ENCODE assay signal across 15 cellular contexts in the genomic region with DNA sequence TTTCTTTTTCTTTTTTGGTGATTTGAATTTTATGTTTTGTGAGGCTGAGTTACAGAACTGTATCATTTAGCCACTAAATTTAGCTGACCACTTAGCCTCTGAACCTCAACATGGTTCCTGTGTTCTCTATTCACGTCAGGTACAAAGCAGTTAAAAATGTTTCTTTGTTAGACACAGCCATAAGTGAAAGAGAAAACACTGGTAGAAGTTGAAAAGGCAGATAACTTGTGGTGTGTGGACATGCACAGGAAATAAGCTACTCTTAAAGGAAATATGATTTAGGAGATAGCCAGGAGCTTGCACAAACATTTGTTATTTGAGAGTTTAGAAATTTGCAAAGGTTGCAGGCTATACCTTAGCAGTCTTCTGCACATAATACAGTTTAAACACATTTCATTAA.
DNase-seq lines count a peak whose midpoint lies in the region; ATAC-seq and TF ChIP-seq lines count a peak whose summit lies in the region.
"Had no signal": no experiment of that assay in that cellular context is flagged by ENCODE, and none has a peak within 500 bp of the region (broad histone marks: within the 10 kb centered on the region; RNA-seq: fewer than 3 reads in every experiment).

No MANE protein-coding gene starts in this region.

- no peak for TF ChIP-seq CTCF in natural killer cell (IDR thresholded peaks at IDR 0.05)
- no peak for TF ChIP-seq CTCF in thyroid gland (IDR thresholded peaks at IDR 0.05)

- H3K9me3 Mint-ChIP-seq in activated CD8-positive, alpha-beta memory T cell treated with anti-CD3 and anti-CD28 coated beads, Interleukin-2, amount 10 ng/mL, durations not matched to agents 7 days and 5 days (ENCODE audit: low read depth) = no peaks in the 10 kb centered on the region
- peaks cover 3% of the 10 kb centered on the region for H3K9me3 Mint-ChIP-seq in T-helper 2 cell treated with Interferon-gamma antibody and Interleukin-4, amounts not matched to agents 5 μg/mL and 100 μg/mL, for 36 hours
- no peaks in the 10 kb centered on the region for H3K9me3 Mint-ChIP-seq in natural killer cell

- intact Hi-C loops in natural killer cell (cut with micrococcal nuclease) = no loop called here
- intact Hi-C loops in thyroid gland (cut with DNase I) = no loop called here

- no peak for DNase-seq in activated CD8-positive, alpha-beta memory T cell treated with anti-CD3 and anti-CD28 coated beads, Interleukin-2, amount 10 ng/mL, durations not matched to agents 7 days and 5 days
- no peak for DNase-seq in activated CD8-positive, alpha-beta memory T cell treated with anti-CD3 and anti-CD28 coated beads, Interleukin-2, amount 50 U/mL, for 4 hours
- no peak for DNase-seq in T-helper 2 cell treated with Interferon-gamma antibody and Interleukin-4, amounts not matched to agents 5 μg/mL and 100 μg/mL, for 36 hours (ENCODE audit: low spot score)
- DNase-seq in natural killer cell (no peak), thyroid gland (no peak), UCSD-AML1 (lab: John Stamatoyannopoulos, UW; ENCODE audit: unreplicated experiment) (no peak)
- DNase-seq: activated CD4-positive, alpha-beta T cell treated with anti-CD3 and anti-CD28 coated beads for 1 hour; activated naive CD4-positive, alpha-beta T cell; gastrocnemius medialis; NCI-H1417 treated with DMSO at 0.1 percent for 48 hours; NCI-H524 treated with DMSO at 0.1 percent for 48 hours; nephron progenitor cell; testis had no signal

- no peaks in the 10 kb centered on the region for H3K27me3 ChIP-seq in thyroid gland
- H3K27me3 ChIP-seq: gastrocnemius medialis, testis had no signal

- H3K27me3 Mint-ChIP-seq in activated CD8-positive, alpha-beta memory T cell treated with anti-CD3 and anti-CD28 coated beads, Interleukin-2, amount 10 ng/mL, durations not matched to agents 7 days and 5 days = no peaks in the 10 kb centered on the region
- peaks cover under 1% of the 10 kb centered on the region for H3K27me3 Mint-ChIP-seq in T-helper 2 cell treated with Interferon-gamma antibody and Interleukin-4, amounts not matched to agents 5 μg/mL and 100 μg/mL, for 36 hours (ENCODE audit: low read depth)
- H3K27me3 Mint-ChIP-seq in natural killer cell (ENCODE audit: low read depth in 2 of 2) = peaks cover 0 to 6% of the 10 kb centered on the region in 2 donors

- no peak for TF ChIP-seq POLR2A in thyroid gland (IDR thresholded peaks at IDR 0.05)

- CTCF ChIA-PET in activated CD8-positive, alpha-beta memory T cell treated with anti-CD3 and anti-CD28 coated beads, Interleukin-2, amount 10 ng/mL, durations not matched to agents 7 days and 5 days (lab: Charles Lee) = interaction anchor here (1.0 to 1.8 kb wide), 4 partner anchors 13 to 184 kb away, joined by 3 to 11 read pairs (median 7); no protein-coding TSS in a partner anchor

- no peaks in the 10 kb centered on the region for H3K9me3 ChIP-seq in thyroid gland
- H3K9me3 ChIP-seq: gastrocnemius medialis, testis had no signal

- peak; percentile 79 for ATAC-seq in activated CD8-positive, alpha-beta memory T cell treated with anti-CD3 and anti-CD28 coated beads, Interleukin-2, amount 10 ng/mL, durations not matched to agents 7 days and 5 days
- ATAC-seq in HG02610 (IDR thresholded peaks at IDR 0.05; ENCODE audit: unreplicated experiment) (peak; percentile 49), natural killer cell (peak; percentile 28 to 67 (median 61)), HG03342 (IDR thresholded peaks at IDR 0.05; ENCODE audit: unreplicated experiment) (no peak)
- ATAC-seq: gastrocnemius medialis had no signal

- no peak overlapping the region for H3K4me3 ChIP-seq in thyroid gland (replicated peaks in 1 of 3)
- H3K4me3 ChIP-seq: gastrocnemius medialis, testis had no signal

- H3K4me1 Mint-ChIP-seq in activated CD8-positive, alpha-beta memory T cell treated with anti-CD3 and anti-CD28 coated beads, Interleukin-2, amount 10 ng/mL, durations not matched to agents 7 days and 5 days = peaks cover 50% of the 10 kb centered on the region
- H3K4me1 Mint-ChIP-seq in T-helper 2 cell treated with Interferon-gamma antibody and Interleukin-4, amounts not matched to agents 5 μg/mL and 100 μg/mL, for 36 hours (ENCODE audit: low read depth) = peaks cover 53% of the 10 kb centered on the region
- H3K4me1 Mint-ChIP-seq in natural killer cell = peaks cover 14 to 40% of the 10 kb centered on the region in 2 donors

- no peak overlapping the region for H3K27ac ChIP-seq in thyroid gland
- H3K27ac ChIP-seq: gastrocnemius medialis, testis had no signal

- H3K4me3 Mint-ChIP-seq in activated CD8-positive, alpha-beta memory T cell treated with anti-CD3 and anti-CD28 coated beads, Interleukin-2, amount 10 ng/mL, durations not matched to agents 7 days and 5 days = peak overlapping the region; percentile 26
- H3K4me3 Mint-ChIP-seq in T-helper 2 cell treated with Interferon-gamma antibody and Interleukin-4, amounts not matched to agents 5 μg/mL and 100 μg/mL, for 36 hours = peak overlapping the region; percentile 74
- H3K4me3 Mint-ChIP-seq in natural killer cell = peak overlapping the region; percentile 79
- H3K4me3 Mint-ChIP-seq: nephron progenitor cell had no signal

- H3K4me1 ChIP-seq in thyroid gland = no peaks in the 10 kb centered on the region
- H3K4me1 ChIP-seq: gastrocnemius medialis, testis had no signal

- WGBS in thyroid gland, 2 donors = 68 to 73% methylated on average over 1 of the region's 1 CpG

- H3K27ac Mint-ChIP-seq in activated CD8-positive, alpha-beta memory T cell treated with anti-CD3 and anti-CD28 coated beads, Interleukin-2, amount 10 ng/mL, durations not matched to agents 7 days and 5 days = peak overlapping the region; percentile 93
- H3K27ac Mint-ChIP-seq in T-helper 2 cell treated with Interferon-gamma antibody and Interleukin-4, amounts not matched to agents 5 μg/mL and 100 μg/mL, for 36 hours = peak overlapping the region; percentile 98
- peak overlapping the region; percentile 78 to 82 for H3K27ac Mint-ChIP-seq in natural killer cell
- H3K27ac Mint-ChIP-seq: nephron progenitor cell had no signal

- H3K36me3 Mint-ChIP-seq in activated CD8-positive, alpha-beta memory T cell treated with anti-CD3 and anti-CD28 coated beads, Interleukin-2, amount 10 ng/mL, durations not matched to agents 7 days and 5 days = no peaks in the 10 kb centered on the region
- H3K36me3 Mint-ChIP-seq in T-helper 2 cell treated with Interferon-gamma antibody and Interleukin-4, amounts not matched to agents 5 μg/mL and 100 μg/mL, for 36 hours (ENCODE audit: low read depth) = peaks cover 6% of the 10 kb centered on the region
- no peaks in the 10 kb centered on the region for H3K36me3 Mint-ChIP-seq in natural killer cell

- no peaks in the 10 kb centered on the region for H3K36me3 ChIP-seq in thyroid gland
- H3K36me3 ChIP-seq: gastrocnemius medialis had no signal

Comparison
In these comparisons a context has a peak if more than half of its experiments do, and no peak if none do; other contexts are left out.
1. H3K4me3 Mint-ChIP-seq: peak in every context shown above with its lines; median percentile 79 in natural killer cell; 74 in T-helper 2 cell treated with Interferon-gamma antibody and Interleukin-4, amounts not matched to agents 5 μg/mL and 100 μg/mL, for 36 hours; 26 in activated CD8-positive, alpha-beta memory T cell treated with anti-CD3 and anti-CD28 coated beads, Interleukin-2, amount 10 ng/mL, durations not matched to agents 7 days and 5 days.